In the genomic region with DNA sequence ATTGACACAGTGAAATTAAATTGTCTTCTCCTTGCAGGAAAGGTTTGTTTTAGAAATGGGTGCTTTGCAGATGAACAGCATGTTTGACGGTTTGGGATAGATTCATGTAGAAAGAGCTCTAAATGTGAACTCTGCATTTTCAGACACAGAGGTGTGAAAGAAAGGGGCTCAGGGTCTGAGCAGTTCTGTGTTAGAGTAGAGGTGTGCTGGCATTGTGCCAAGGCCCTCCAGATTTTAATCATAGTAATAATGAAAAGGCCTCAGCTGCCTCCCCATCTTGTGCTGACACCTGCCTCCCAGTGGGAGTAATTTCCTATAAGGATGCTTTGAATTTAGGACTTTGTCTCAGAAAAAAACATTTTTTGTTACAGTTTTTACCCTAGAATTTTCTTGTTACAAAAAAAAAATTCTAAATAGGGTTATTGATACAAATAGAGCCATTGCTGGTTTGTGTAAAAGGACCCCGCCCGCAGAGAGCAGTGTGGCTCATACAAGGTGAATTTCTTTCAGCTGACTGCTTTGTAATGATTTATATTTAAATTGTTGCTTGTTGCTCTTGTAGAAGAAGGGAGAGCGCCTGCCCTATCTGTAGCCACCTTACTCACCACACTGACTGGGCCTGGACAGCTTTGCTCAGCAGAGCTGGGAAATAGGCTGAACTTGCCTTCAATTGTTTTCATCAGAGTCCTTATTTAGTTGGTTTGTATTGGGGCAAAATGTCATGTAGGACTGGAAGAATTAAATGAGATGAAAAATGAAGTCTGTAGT, we compare ENCODE assay signal across 13 cellular contexts.
DNase-seq lines count a peak whose midpoint lies in the region; ATAC-seq, FAIRE-seq and TF ChIP-seq lines count a peak whose summit lies in the region.
"Had no signal": no experiment of that assay in that cellular context is flagged by ENCODE, and none has a peak within 500 bp of the region (broad histone marks: within the 10 kb centered on the region; RNA-seq: fewer than 3 reads in every experiment).

No MANE protein-coding gene starts in this region.

- FAIRE-seq in frontal cortex (lab: Jason Lieb, UNC), result no peak
- FAIRE-seq: endothelial cell of umbilical vein, small intestine had no signal

- no peak overlapping the region for H3K4me3 ChIP-seq in epithelial cell of esophagus (ENCODE audit: low read length)
- H3K4me3 ChIP-seq: gastrocnemius medialis, HAP-1, thyroid gland had no signal

- DNase-seq in DMS79 treated with DMSO at 0.1 percent for 48 hours (lab: John Stamatoyannopoulos, UW) (peak; percentile 64), NCI-H1105 (lab: John Stamatoyannopoulos, UW) (peak; percentile 86), NCI-H524 (lab: John Stamatoyannopoulos, UW) (peak; percentile 70 to 80), epithelial cell of esophagus (ENCODE audit: low read depth) (peak; percentile 64), sciatic nerve (ENCODE audit: low spot score) (no peak), frontal cortex (ENCODE audit: low spot score in 2 of 2) (no peak)
- DNase-seq: activated CD4-positive, alpha-beta memory T cell treated with anti-CD3 and anti-CD28 coated beads, Interleukin-2, amount 10 ng/mL, durations not matched to agents 7 days and 5 days; gastrocnemius medialis; small intestine; thyroid gland had no signal

- intact Hi-C loops in sciatic nerve (cut with DNase I), result no loop called here

- no peak for TF ChIP-seq CTCF in epithelial cell of esophagus (IDR thresholded peaks at IDR 0.05; ENCODE audit: insufficient read depth, low read depth, low read length, missing control alignments)

- no peak for ATAC-seq in GM18870 (IDR thresholded peaks at IDR 0.05; ENCODE audit: unreplicated experiment)
- ATAC-seq in sciatic nerve, result no peak
- ATAC-seq: gastrocnemius medialis had no signal

Comparison
In these comparisons a context has a peak if more than half of its experiments do, and no peak if none do; other contexts are left out.
1. DNase-seq: peak in DMS79 treated with DMSO at 0.1 percent for 48 hours (single experiment), NCI-H1105 (single experiment), NCI-H524 (2 of 2) and epithelial cell of esophagus (single experiment); none in sciatic nerve (single experiment) and frontal cortex (0 of 2).